8 cellular contexts compared by ENCODE assay signal in the genomic region with DNA sequence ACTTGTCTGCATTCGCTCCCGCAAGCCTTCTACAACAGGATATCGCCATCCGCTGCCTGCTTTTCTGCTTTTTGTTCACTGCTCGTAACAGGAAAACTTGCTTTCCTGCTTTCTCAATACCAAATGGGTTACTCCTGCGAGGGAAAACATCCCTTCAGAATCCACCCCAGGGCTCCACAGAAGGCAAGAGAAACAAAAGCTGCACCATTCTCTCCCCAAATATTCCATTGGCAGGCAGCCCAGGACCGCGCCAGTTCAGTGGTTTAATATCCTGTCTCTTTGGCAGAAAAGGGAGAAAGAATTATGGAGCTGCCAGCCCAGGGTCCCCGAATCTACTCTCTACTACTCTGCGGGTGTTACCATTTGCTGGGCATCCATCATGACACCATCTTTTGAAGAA.
A peak's percentile ranks its signal among the peaks of the same experiment; 100 is the strongest.
DNase-seq lines count a peak whose midpoint lies in the region; ATAC-seq and TF ChIP-seq lines count a peak whose summit lies in the region.

No MANE protein-coding gene starts in this region.

- TF ChIP-seq CTCF in transverse colon (IDR thresholded peaks at IDR 0.05) = no peak

- TF ChIP-seq POLR2A in transverse colon (IDR thresholded peaks at IDR 0.05) = no peak

- DNase-seq in activated T-cell treated with anti-CD3 and anti-CD28 coated beads, Interleukin-2, amount 50 U/mL, for 24 hours = no peak
- no peak for DNase-seq in activated T-cell treated with anti-CD3 and anti-CD28 coated beads, Interleukin-2, amount 50 U/mL, for 48 hours
- DNase-seq in astrocyte of the hippocampus (ENCODE audit: low read depth, low spot score) = peak; percentile 83
- peak; percentile 77 for DNase-seq in kidney glomerular epithelial cell (lab: John Stamatoyannopoulos, UW)
- DNase-seq in transverse colon = no peak
- no peak for DNase-seq in epidermal melanocyte (ENCODE audit: insufficient read length, low spot score)
- no peak for DNase-seq in KG1 (lab: John Stamatoyannopoulos, UW)
- DNase-seq in stimulated activated naive B cell treated with anti-CD40 and anti-IgM and Interleukin-4, amounts not matched to agents 10 μg/mL and 1 μg/mL and 100 μg/mL, for 72 hours = no peak

- peaks cover 82% of the 10 kb centered on the region for H3K4me1 Mint-ChIP-seq in activated T-cell treated with anti-CD3 and anti-CD28 coated beads, Interleukin-2, amount 50 U/mL, for 24 hours (ENCODE audit: low read depth)
- peaks cover 31 to 46% of the 10 kb centered on the region in 2 donors for H3K4me1 Mint-ChIP-seq in stimulated activated naive B cell treated with anti-CD40 and anti-IgM and Interleukin-4, amounts not matched to agents 10 μg/mL and 1 μg/mL and 100 μg/mL, for 72 hours

- no peaks in the 10 kb centered on the region for H3K9me3 Mint-ChIP-seq in activated T-cell treated with anti-CD3 and anti-CD28 coated beads, Interleukin-2, amount 50 U/mL, for 24 hours
- H3K9me3 Mint-ChIP-seq in stimulated activated naive B cell treated with anti-CD40 and anti-IgM and Interleukin-4, amounts not matched to agents 10 μg/mL and 1 μg/mL and 100 μg/mL, for 72 hours = no peaks in the 10 kb centered on the region

- no peaks in the 10 kb centered on the region for H3K27me3 ChIP-seq in transverse colon

- no peak overlapping the region for H3K4me3 ChIP-seq in transverse colon

- H3K4me3 Mint-ChIP-seq in activated T-cell treated with anti-CD3 and anti-CD28 coated beads, Interleukin-2, amount 50 U/mL, for 24 hours = no peak overlapping the region
- peak overlapping the region in 1 of 2 donors; percentile 14 for H3K4me3 Mint-ChIP-seq in stimulated activated naive B cell treated with anti-CD40 and anti-IgM and Interleukin-4, amounts not matched to agents 10 μg/mL and 1 μg/mL and 100 μg/mL, for 72 hours

- in situ Hi-C loops in transverse colon (cut with MboI; ENCODE audit: low pct_ligation_motif_present in 1 of 4, low pct_unique_long_range_greater_than_20kb in 1 of 4, low sequenced_read_pairs in 3 of 4) = no loop called here

- WGBS in transverse colon (ENCODE audit: low coverage in 1 of 2), 2 donors = 52 to 57% methylated on average over 7 to 10 of the region's 10 CpGs

- peak overlapping the region; percentile 60 for H3K27ac Mint-ChIP-seq in activated T-cell treated with anti-CD3 and anti-CD28 coated beads, Interleukin-2, amount 50 U/mL, for 24 hours
- H3K27ac Mint-ChIP-seq in stimulated activated naive B cell treated with anti-CD40 and anti-IgM and Interleukin-4, amounts not matched to agents 10 μg/mL and 1 μg/mL and 100 μg/mL, for 72 hours = no peak overlapping the region

- H3K36me3 Mint-ChIP-seq in activated T-cell treated with anti-CD3 and anti-CD28 coated beads, Interleukin-2, amount 50 U/mL, for 24 hours (ENCODE audit: low read depth) = peaks cover 13% of the 10 kb centered on the region
- H3K36me3 Mint-ChIP-seq in stimulated activated naive B cell treated with anti-CD40 and anti-IgM and Interleukin-4, amounts not matched to agents 10 μg/mL and 1 μg/mL and 100 μg/mL, for 72 hours = peaks cover 6 to 15% of the 10 kb centered on the region in 2 donors

- peaks cover 8 to 57% (median 14%) of the 10 kb centered on the region in 4 donors for H3K4me1 ChIP-seq in transverse colon

- H3K27me3 Mint-ChIP-seq in activated T-cell treated with anti-CD3 and anti-CD28 coated beads, Interleukin-2, amount 50 U/mL, for 24 hours = no peaks in the 10 kb centered on the region
- H3K27me3 Mint-ChIP-seq in stimulated activated naive B cell treated with anti-CD40 and anti-IgM and Interleukin-4, amounts not matched to agents 10 μg/mL and 1 μg/mL and 100 μg/mL, for 72 hours = peaks cover 18 to 43% of the 10 kb centered on the region in 2 donors

- H3K27ac ChIP-seq in transverse colon = peak overlapping the region; percentile 36 to 70 (median 68)

- H3K36me3 ChIP-seq in transverse colon = no peaks in the 10 kb centered on the region

- TF ChIP-seq EP300 in transverse colon (IDR thresholded peaks at IDR 0.05; ENCODE audit: low read depth) = no peak

- intact Hi-C loops in transverse colon (cut with DNase I; ENCODE audit: low total_unique reads) = no loop called here

- no peak for ATAC-seq in stimulated activated naive B cell treated with anti-CD40 and anti-IgM and Interleukin-4, amounts not matched to agents 10 μg/mL and 1 μg/mL and 100 μg/mL, for 72 hours (replicated peaks)

- H3K9me3 ChIP-seq in transverse colon = no peaks in the 10 kb centered on the region

Comparison
In these comparisons a context has a peak if more than half of its experiments do, and no peak if none do; other contexts are left out.
1. DNase-seq: peak in astrocyte of the hippocampus (single experiment) and kidney glomerular epithelial cell (single experiment); none in activated T-cell treated with anti-CD3 and anti-CD28 coated beads, Interleukin-2, amount 50 U/mL, for 24 hours (single experiment), activated T-cell treated with anti-CD3 and anti-CD28 coated beads, Interleukin-2, amount 50 U/mL, for 48 hours (0 of 2), transverse colon (single experiment), epidermal melanocyte (single experiment), KG1 (single experiment) and stimulated activated naive B cell treated with anti-CD40 and anti-IgM and Interleukin-4, amounts not matched to agents 10 μg/mL and 1 μg/mL and 100 μg/mL, for 72 hours (single experiment).